Comparison of ENCODE assay signal across 9 cellular contexts in the genomic region with DNA sequence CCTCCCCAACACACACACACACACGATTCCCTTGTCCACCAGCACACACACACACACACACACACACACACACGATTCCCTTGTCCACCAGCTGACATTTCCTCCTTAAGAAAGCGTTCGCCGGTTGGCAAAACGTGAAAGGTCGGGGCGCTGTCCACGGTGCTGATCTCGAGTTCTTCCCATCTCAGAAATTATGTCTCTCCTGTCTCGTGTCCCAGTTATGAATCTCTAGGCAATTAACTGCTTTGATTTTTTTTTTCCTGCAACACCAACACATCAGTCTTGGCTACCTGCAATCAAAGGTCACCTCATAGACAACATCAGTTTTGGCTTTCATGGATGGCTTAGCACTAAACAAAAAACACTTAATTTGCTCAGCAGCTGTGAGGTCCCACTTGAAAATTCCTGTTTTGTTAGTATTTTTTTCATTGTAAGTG. TPM values are rescaled to one million over a fixed set of nuclear protein-coding genes. Genes with fewer than 3 reads are reported as not detected.
DNase-seq lines count a peak whose midpoint lies in the region; ATAC-seq and TF ChIP-seq lines count a peak whose summit lies in the region.
"Had no signal": no experiment of that assay in that cellular context is flagged by ENCODE, and none has a peak within 500 bp of the region (broad histone marks: within the 10 kb centered on the region; RNA-seq: fewer than 3 reads in every experiment).

No MANE protein-coding gene starts in this region.

- H3K27me3 ChIP-seq in PC-3 (ENCODE audit: low read length), result no peaks in the 10 kb centered on the region

- H3K79me2 ChIP-seq in PC-3 (ENCODE audit: low read length), result no peaks in the 10 kb centered on the region

- H3K36me3 ChIP-seq in PC-3 (ENCODE audit: low read depth, low read length), result no peaks in the 10 kb centered on the region

- H3K36me3 Mint-ChIP-seq in activated naive CD8-positive, alpha-beta T cell treated with anti-CD3 and anti-CD28 coated beads, Interleukin-2, amount 50 U/mL, for 24 hours (ENCODE audit: low read depth), result no peaks in the 10 kb centered on the region
- H3K36me3 Mint-ChIP-seq in immature natural killer cell, result peaks cover 0 to 7% (median 0%) of the 10 kb centered on the region in 3 donors

- H3F3A ChIP-seq in PC-3 (ENCODE audit: low read length, unreplicated experiment), result no peaks in the 10 kb centered on the region

- DNase-seq in GM20000 (ENCODE audit: low spot score) (peak; percentile 73), PC-3 (peak; percentile 41), immature natural killer cell (peak in 2 of 3 donors; percentile 10 to 14)
- DNase-seq in activated naive CD8-positive, alpha-beta T cell treated with anti-CD3 and anti-CD28 coated beads, Interleukin-2, amount 50 U/mL, for 24 hours, result peak; percentile 64
- peak; percentile 65 for DNase-seq in stimulated activated naive CD8-positive, alpha-beta T cell treated with anti-CD3 and anti-CD28 coated beads, Interleukin-15, Interleukin-2, amounts not matched to agents 100 U/mL and 50 U/mL, for 24 hours

- H3K9ac ChIP-seq in PC-3 (ENCODE audit: low read length), result no peak overlapping the region

- H2AFZ ChIP-seq in PC-3 (ENCODE audit: low read length), result no peak overlapping the region

- POLR2A ChIA-PET in PC-3 (lab: Charles Lee; ENCODE audit: unreplicated experiment), result no interaction called here

- ATAC-seq in PC-3 (no peak), HG03354 (IDR thresholded peaks at IDR 0.05; ENCODE audit: poor library complexity, severe bottlenecking, unreplicated experiment) (no peak), HG02884 (IDR thresholded peaks at IDR 0.05; ENCODE audit: unreplicated experiment) (no peak), HG03571 (IDR thresholded peaks at IDR 0.05; ENCODE audit: unreplicated experiment) (no peak)
- no peak for ATAC-seq in activated naive CD8-positive, alpha-beta T cell treated with anti-CD3 and anti-CD28 coated beads, Interleukin-2, amount 50 U/mL, for 24 hours
- no peak for ATAC-seq in stimulated activated naive CD8-positive, alpha-beta T cell treated with anti-CD3 and anti-CD28 coated beads, Interleukin-15, Interleukin-2, amounts not matched to agents 100 U/mL and 50 U/mL, for 24 hours
- ATAC-seq: left colon had no signal

- peak overlapping the region; percentile 2 for H3K4me3 Mint-ChIP-seq in activated naive CD8-positive, alpha-beta T cell treated with anti-CD3 and anti-CD28 coated beads, Interleukin-2, amount 50 U/mL, for 24 hours
- H3K4me3 Mint-ChIP-seq in immature natural killer cell, result peak overlapping the region in 3 of 5 donors; percentile 49 to 56 (median 54)

- CTCF ChIA-PET in PC-3 (lab: Charles Lee), result no interaction called here

- H3K4me2 ChIP-seq in PC-3 (ENCODE audit: low read length), result no peak overlapping the region

- H3K4me1 Mint-ChIP-seq in activated naive CD8-positive, alpha-beta T cell treated with anti-CD3 and anti-CD28 coated beads, Interleukin-2, amount 50 U/mL, for 24 hours, result peaks cover 4% of the 10 kb centered on the region
- peaks cover 3 to 6% of the 10 kb centered on the region in 2 donors for H3K4me1 Mint-ChIP-seq in immature natural killer cell

- no peaks in the 10 kb centered on the region for H3K9me2 ChIP-seq in PC-3 (replicated peaks; ENCODE audit: low read length)

- H3K27me3 Mint-ChIP-seq in activated naive CD8-positive, alpha-beta T cell treated with anti-CD3 and anti-CD28 coated beads, Interleukin-2, amount 50 U/mL, for 24 hours, result peaks cover 66% of the 10 kb centered on the region
- H3K27me3 Mint-ChIP-seq in immature natural killer cell (ENCODE audit: low read depth in 3 of 3), result peaks cover 24 to 36% (median 33%) of the 10 kb centered on the region in 3 donors

- H3K9me3 ChIP-seq in PC-3 (ENCODE audit: low read length), result no peaks in the 10 kb centered on the region

- H3K4me3 ChIP-seq in PC-3 (ENCODE audit: low read length), result no peak overlapping the region

- TF ChIP-seq CTCF in GM20000 (IDR thresholded peaks at IDR 0.05; ENCODE audit: extremely low read depth, missing control alignments) (no peak), PC-3 (conservative IDR thresholded peaks at IDR 0.05; ENCODE audit: low read depth, low read length) (no peak)

- H3K9me3 Mint-ChIP-seq in activated naive CD8-positive, alpha-beta T cell treated with anti-CD3 and anti-CD28 coated beads, Interleukin-2, amount 50 U/mL, for 24 hours, result peaks cover 5% of the 10 kb centered on the region
- H3K9me3 Mint-ChIP-seq in immature natural killer cell, result peaks cover 0 to 8% (median 5%) of the 10 kb centered on the region in 6 donors

- no peaks in the 10 kb centered on the region for H4K20me1 ChIP-seq in PC-3 (ENCODE audit: low read length)

- no peak overlapping the region for H3K27ac Mint-ChIP-seq in activated naive CD8-positive, alpha-beta T cell treated with anti-CD3 and anti-CD28 coated beads, Interleukin-2, amount 50 U/mL, for 24 hours
- H3K27ac Mint-ChIP-seq in immature natural killer cell, result no peak overlapping the region

- H3K27ac ChIP-seq in PC-3 (ENCODE audit: low read length), result no peak overlapping the region

- intact Hi-C loops in PC-3 (cut with micrococcal nuclease), result no loop called here

- no TSS peak for BruUV-seq in PC-3 (replicated peaks; lab: Mats Ljungman, UMichigan)

- peaks cover 4% of the 10 kb centered on the region for H3K4me1 ChIP-seq in PC-3 (ENCODE audit: insufficient read depth, low read length)

RNA-seq across cellular contexts. Expression of a gene that starts 1.9 kb away (rescaled TPM):
- total RNA-seq in PC-3 (2014; rRNA removed), result not detected in 2 replicates
- not detected for polyA plus RNA-seq in immature natural killer cell

RNA-seq across cellular contexts. Expression of a gene that starts 33.2 kb away (rescaled TPM):
- total RNA-seq in PC-3 (2014; rRNA removed), result not detected in 2 replicates
- not detected for polyA plus RNA-seq in immature natural killer cell
- total RNA-seq: left colon had no signal

Comparison
In these comparisons a context has a peak if more than half of its experiments do, and no peak if none do; other contexts are left out.
1. DNase-seq: peak in every context shown above with its lines; median percentile 73 in GM20000; 65 in stimulated activated naive CD8-positive, alpha-beta T cell treated with anti-CD3 and anti-CD28 coated beads, Interleukin-15, Interleukin-2, amounts not matched to agents 100 U/mL and 50 U/mL, for 24 hours; 64 in activated naive CD8-positive, alpha-beta T cell treated with anti-CD3 and anti-CD28 coated beads, Interleukin-2, amount 50 U/mL, for 24 hours; 41 in PC-3; 12 in immature natural killer cell.